Comparison of ENCODE assay signal across 11 cellular contexts in the genomic region with DNA sequence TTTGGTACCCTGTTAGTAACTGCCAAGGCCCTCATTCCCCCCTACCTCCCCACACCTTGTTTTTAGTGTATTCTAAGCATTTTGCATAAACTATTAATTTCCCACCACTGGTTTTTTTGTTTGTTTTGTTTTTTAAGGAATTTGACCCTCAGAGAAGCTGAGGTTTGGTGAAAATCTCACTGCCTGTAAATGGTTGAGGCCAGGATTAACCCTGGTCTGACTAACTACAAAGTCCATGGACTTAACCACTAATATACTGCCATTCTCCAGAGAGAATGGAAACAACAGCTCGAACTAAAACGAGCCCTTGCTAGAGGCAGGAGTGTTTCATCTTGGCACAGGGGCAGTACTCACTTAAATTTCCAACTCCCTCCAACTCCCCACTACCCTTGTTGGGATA. TPM values are rescaled to one million over a fixed set of nuclear protein-coding genes. Genes with fewer than 3 reads are reported as not detected.
DNase-seq lines count a peak whose midpoint lies in the region; ATAC-seq and TF ChIP-seq lines count a peak whose summit lies in the region.
"Had no signal": no experiment of that assay in that cellular context is flagged by ENCODE, and none has a peak within 500 bp of the region (broad histone marks: within the 10 kb centered on the region; RNA-seq: fewer than 3 reads in every experiment).

No MANE protein-coding gene starts in this region.

- POLR2A ChIA-PET in GM10248 (lab: Yijun Ruan, JAX) = interaction anchor here (0.7 to 1.7 kb wide), 2 partner anchors 14 to 20 kb away, joined by 3 to 4 read pairs; no protein-coding TSS in a partner anchor

- H3K4me3 ChIP-seq in DND-41 (ENCODE audit: low read depth in 1 of 2, low read length in 2 of 2) (no peak overlapping the region), astrocyte of the cerebellum (ENCODE audit: low read depth, low read length) (peak overlapping the region; percentile 76), hepatocyte (peak overlapping the region; percentile 58)

- TF ChIP-seq CTCF in DND-41 (IDR thresholded peaks at IDR 0.05; ENCODE audit: borderline replicate concordance, extremely low read depth, low read length, poor library complexity, severe bottlenecking) = no peak
- TF ChIP-seq CTCF in astrocyte of the cerebellum (IDR thresholded peaks at IDR 0.05; ENCODE audit: low read depth, low read length, missing control alignments) = no peak
- TF ChIP-seq CTCF in hepatocyte (IDR thresholded peaks at IDR 0.05; ENCODE audit: poor library complexity) = no peak
- no peak for TF ChIP-seq CTCF in GM10248 (IDR thresholded peaks at IDR 0.05; ENCODE audit: control extremely low read depth, extremely low read depth, low read depth, missing control alignments)

- DNase-seq in DND-41 (no peak), astrocyte of the cerebellum (ENCODE audit: low read depth) (no peak), hepatocyte (ENCODE audit: low spot score) (no peak), renal cortical epithelial cell (ENCODE audit: low read depth) (peak; percentile 54), midbrain (lab: John Stamatoyannopoulos, UW) (no peak), glomerular visceral epithelial cell (ENCODE audit: extremely low spot score) (no peak), GM10248 (ENCODE audit: extremely low spot score) (no peak)
- no peak for DNase-seq in effector CD8-positive, alpha-beta T cell (lab: John Stamatoyannopoulos, UW)
- DNase-seq: activated B cell treated with CpG ODN at 0.5 μM for 24 hours; activated naive CD8-positive, alpha-beta T cell treated with anti-CD3 and anti-CD28 coated beads for 36 hours; NCI-H2171 had no signal

- H3K27ac ChIP-seq in DND-41 (ENCODE audit: low read length) = no peak overlapping the region
- H3K27ac ChIP-seq in hepatocyte = peak overlapping the region; percentile 96

- H3K4me1 ChIP-seq in DND-41 (ENCODE audit: insufficient read depth, low read length) (peaks cover 11% of the 10 kb centered on the region; the same call in 1 of the 2 replicates), hepatocyte (ENCODE audit: insufficient read depth) (peaks cover 20% of the 10 kb centered on the region)

- H4K20me1 ChIP-seq in DND-41 (ENCODE audit: insufficient read depth, low read length) (no peaks in the 10 kb centered on the region), hepatocyte (ENCODE audit: insufficient read depth, poor library complexity, severe bottlenecking) (peaks cover 61% of the 10 kb centered on the region)

- H3K9me3 ChIP-seq in DND-41 (ENCODE audit: insufficient read depth, low read length, severe bottlenecking) (no peaks in the 10 kb centered on the region), hepatocyte (ENCODE audit: low read depth) (no peaks in the 10 kb centered on the region)

- H3K27me3 ChIP-seq in DND-41 (ENCODE audit: insufficient read depth, low read length, poor library complexity) (no peaks in the 10 kb centered on the region), hepatocyte (no peaks in the 10 kb centered on the region)

- WGBS in hepatocyte (ENCODE audit: low lambda C conversion rate, missing lambda C conversion rate) = 7% methylated on average over 2 of the region's 2 CpGs

- ATAC-seq in DND-41 (ENCODE audit: insufficient read depth, low read depth) = no peak

- H3K9ac ChIP-seq in DND-41 (ENCODE audit: low read depth, low read length) = no peak overlapping the region

- in situ Hi-C loops in astrocyte of the cerebellum (cut with HindIII; ENCODE audit: low sequenced_read_pairs) = no loop called here

- H3K36me3 ChIP-seq in DND-41 (ENCODE audit: insufficient read depth, low read length) = no peaks in the 10 kb centered on the region
- no peaks in the 10 kb centered on the region for H3K36me3 ChIP-seq in hepatocyte (replicated peaks; ENCODE audit: insufficient read depth, low read depth)

- CTCF ChIA-PET in GM10248 (lab: Yijun Ruan, JAX) = interaction anchor here (0.7 to 10.8 kb wide), 9 partner anchors 13 to 804 kb away, joined by 3 to 92 read pairs (median 4); a partner anchor contains a TSS

- H3K79me2 ChIP-seq in DND-41 (ENCODE audit: insufficient read depth, low read length) (peaks cover 54% of the 10 kb centered on the region), hepatocyte (peaks cover 79% of the 10 kb centered on the region)

- no peak overlapping the region for H2AFZ ChIP-seq in DND-41 (ENCODE audit: low read depth, low read length)
- no peak overlapping the region for H2AFZ ChIP-seq in hepatocyte

- H3K4me2 ChIP-seq in DND-41 (ENCODE audit: insufficient read depth, low read length) = peak overlapping the region; percentile 57
- peak overlapping the region; percentile 83 for H3K4me2 ChIP-seq in hepatocyte

- no peaks in the 10 kb centered on the region for H3K9me2 ChIP-seq in hepatocyte (replicated peaks; ENCODE audit: insufficient read depth)

RNA-seq across cellular contexts. Expression of a gene that starts 2.9 kb away (rescaled TPM):
- total RNA-seq in hepatocyte (124 and 130 TPM in 2 replicates), renal cortical epithelial cell (157 and 260 TPM in 2 replicates)
- 59.4 and 65.0 TPM in 2 replicates for polyA plus RNA-seq in hepatocyte

RNA-seq across cellular contexts. Expression of a gene that starts 12.9 kb away (rescaled TPM):
- total RNA-seq in hepatocyte (not detected in 2 replicates), renal cortical epithelial cell (not detected in 2 replicates)
- polyA plus RNA-seq in hepatocyte = 0.24 and 0.39 TPM in 2 replicates
- total RNA-seq: activated B cell treated with CpG ODN at 0.5 μM for 24 hours; activated naive CD8-positive, alpha-beta T cell treated with anti-CD3 and anti-CD28 coated beads for 36 hours had no signal

RNA-seq across cellular contexts. Expression of a gene that starts 23.2 kb away (rescaled TPM):
- total RNA-seq in hepatocyte = 127 and 135 TPM in 2 replicates
- polyA plus RNA-seq in hepatocyte = 205 and 229 TPM in 2 replicates
- total RNA-seq in renal cortical epithelial cell = 48.1 and 94.8 TPM in 2 replicates

RNA-seq across cellular contexts. Expression of a gene that starts 52.1 kb away (rescaled TPM):
- total RNA-seq in hepatocyte (81.4 and 104 TPM in 2 replicates), renal cortical epithelial cell (61.1 and 78.2 TPM in 2 replicates)
- 119 and 129 TPM in 2 replicates for polyA plus RNA-seq in hepatocyte

RNA-seq across cellular contexts. Expression of a gene that starts 52.5 kb away (rescaled TPM):
- total RNA-seq in hepatocyte = 14.5 and 15.5 TPM in 2 replicates
- polyA plus RNA-seq in hepatocyte = 30.2 and 30.9 TPM in 2 replicates
- total RNA-seq in renal cortical epithelial cell = 11.5 and 16.1 TPM in 2 replicates

Comparison
In these comparisons a context has a peak if more than half of its experiments do, and no peak if none do; other contexts are left out.
1. H3K4me3 ChIP-seq: peak in astrocyte of the cerebellum (single experiment) and hepatocyte (single experiment); none in DND-41 (0 of 2).